In genomic region chr2:84939426-84940087, GRCh38 we compare ENCODE assay signal across 9 cellular contexts. TPM values are rescaled to one million over a fixed set of nuclear protein-coding genes. Genes with fewer than 3 reads are reported as not detected.
DNase-seq lines count a peak whose midpoint lies in the region; ATAC-seq and TF ChIP-seq lines count a peak whose summit lies in the region.
"Had no signal": no experiment of that assay in that cellular context is flagged by ENCODE, and none has a peak within 500 bp of the region (broad histone marks: within the 10 kb centered on the region; RNA-seq: fewer than 3 reads in every experiment).

No MANE protein-coding gene starts in this region.

- peak overlapping the region in 2 of 4 donors; percentile 7 to 10 for H3K4me3 ChIP-seq in Peyer's patch
- H3K4me3 ChIP-seq in A673 (ENCODE audit: low read depth, low read length, poor library complexity, severe bottlenecking) = no peak overlapping the region
- H3K4me3 ChIP-seq: SJSA1 had no signal

- H3K36me3 Mint-ChIP-seq in activated naive CD4-positive, alpha-beta T cell treated with anti-CD3 and anti-CD28 coated beads, Interleukin-2, amount 50 U/mL, for 72 hours = peaks cover 10 to 57% of the 10 kb centered on the region in 2 donors

- TF ChIP-seq CTCF in Peyer's patch (IDR thresholded peaks at IDR 0.05) (no peak), A673 (conservative IDR thresholded peaks at IDR 0.05; ENCODE audit: low read depth, low read length) (no peak)

- intact Hi-C loops in A673 (cut with micrococcal nuclease; ENCODE audit: unreplicated experiment) = no loop called here

- POLR2A ChIA-PET in A673 (lab: Charles Lee; ENCODE audit: low non-redundant PET) = no interaction called here

- no peak for TF ChIP-seq POLR2A in Peyer's patch (IDR thresholded peaks at IDR 0.05)

- peak; percentile 53 to 86 (median 79) for DNase-seq in Peyer's patch
- peak; percentile 71 to 80 for DNase-seq in activated naive CD4-positive, alpha-beta T cell treated with anti-CD3 and anti-CD28 coated beads, Interleukin-2, amount 50 U/mL, for 72 hours (ENCODE audit: low spot score in 2 of 2)
- peak; percentile 65 for DNase-seq in stimulated activated CD4-positive, alpha-beta T cell treated with anti-CD3 and anti-CD28 coated beads, Interleukin-2, amount 100 ng/mL, for 4 hours (ENCODE audit: low read depth)
- no peak for DNase-seq in NCI-H1092 treated with DMSO at 0.1 percent for 48 hours (lab: John Stamatoyannopoulos, UW)
- DNase-seq in NCI-H2107 (lab: John Stamatoyannopoulos, UW) = no peak
- DNase-seq in A673 (ENCODE audit: low spot score) = no peak

- H3K27ac ChIP-seq in Peyer's patch = peak overlapping the region; percentile 54 to 73 (median 69)
- H3K27ac ChIP-seq in A673 (ENCODE audit: low read depth, low read length, poor library complexity, severe bottlenecking) = no peak overlapping the region

- H3K9me3 Mint-ChIP-seq in activated naive CD4-positive, alpha-beta T cell treated with anti-CD3 and anti-CD28 coated beads, Interleukin-2, amount 50 U/mL, for 72 hours = peaks cover 0 to 3% of the 10 kb centered on the region in 2 donors

- H3K4me1 ChIP-seq in Peyer's patch = peaks cover 0 to 12% (median 4%) of the 10 kb centered on the region in 4 donors
- H3K4me1 ChIP-seq in A673 (ENCODE audit: insufficient read depth, low read length, poor library complexity, severe bottlenecking) = no peaks in the 10 kb centered on the region

- H3K27me3 ChIP-seq in Peyer's patch (no peaks in the 10 kb centered on the region), A673 (replicated peaks; ENCODE audit: insufficient read depth, low read depth, low read length, poor library complexity) (no peaks in the 10 kb centered on the region)
- H3K27me3 ChIP-seq: SJSA1 had no signal

- ATAC-seq in GM18508 (IDR thresholded peaks at IDR 0.05; ENCODE audit: insufficient read depth, unreplicated experiment) = peak; percentile 67
- peak; percentile 73 for ATAC-seq in HG02852 (IDR thresholded peaks at IDR 0.05; ENCODE audit: unreplicated experiment)
- ATAC-seq in activated naive CD4-positive, alpha-beta T cell treated with anti-CD3 and anti-CD28 coated beads, Interleukin-2, amount 50 U/mL, for 72 hours = peak; percentile 65 to 71

- H3K9me3 ChIP-seq in Peyer's patch (no peaks in the 10 kb centered on the region), A673 (ENCODE audit: low read depth, low read length, poor library complexity, severe bottlenecking) (no peaks in the 10 kb centered on the region)
- H3K9me3 ChIP-seq: SJSA1 had no signal

- no TSS peak for BruUV-seq in A673 (replicated peaks; lab: Mats Ljungman, UMichigan)

- H3K36me3 ChIP-seq in Peyer's patch (no peaks in the 10 kb centered on the region), A673 (ENCODE audit: insufficient read depth, low read length, poor library complexity, severe bottlenecking) (no peaks in the 10 kb centered on the region)
- H3K36me3 ChIP-seq: SJSA1 had no signal

- CTCF ChIA-PET in A673 (lab: Charles Lee) = no interaction called here

- H3K27ac Mint-ChIP-seq in activated naive CD4-positive, alpha-beta T cell treated with anti-CD3 and anti-CD28 coated beads, Interleukin-2, amount 50 U/mL, for 72 hours = peak overlapping the region; percentile 94 to 99

RNA-seq across cellular contexts. Expression of gene KCMF1, which starts 31.4 kb away (rescaled TPM):
- total RNA-seq in Peyer's patch (10 to 100 TPM; 28.1 to 66.5 (median 44.3) TPM), A673 (2021) (108 and 110 TPM in 2 replicates)
- total RNA-seq in activated naive CD4-positive, alpha-beta T cell treated with anti-CD3 and anti-CD28 coated beads, Interleukin-2, amount 50 U/mL, for 72 hours = 100 to 1,000 TPM; 108 to 124 TPM

RNA-seq across cellular contexts. Expression of gene TMSB10, which starts 34.1 kb away (rescaled TPM):
- total RNA-seq in Peyer's patch = 1,000 to 10,000 TPM; 3,771 to 5,073 (median 4,495) TPM
- total RNA-seq in activated naive CD4-positive, alpha-beta T cell treated with anti-CD3 and anti-CD28 coated beads, Interleukin-2, amount 50 U/mL, for 72 hours = 1,000 to 10,000 TPM; 1,249 to 2,802 TPM
- 2,146 and 2,488 TPM in 2 replicates for total RNA-seq in A673 (2021)

RNA-seq across cellular contexts. Expression of gene TRABD2A, which starts 58.7 kb away (rescaled TPM):
- 10 to 100 TPM; 32.2 to 85.4 (median 55.0) TPM for total RNA-seq in Peyer's patch
- 10 to 100 TPM; 53.6 to 59.9 TPM for total RNA-seq in activated naive CD4-positive, alpha-beta T cell treated with anti-CD3 and anti-CD28 coated beads, Interleukin-2, amount 50 U/mL, for 72 hours
- total RNA-seq in A673 (2021) = 0.46 and 0.67 TPM in 2 replicates

Comparison
In these comparisons a context has a peak if more than half of its experiments do, and no peak if none do; other contexts are left out.
1. DNase-seq: peak in Peyer's patch (3 of 3), activated naive CD4-positive, alpha-beta T cell treated with anti-CD3 and anti-CD28 coated beads, Interleukin-2, amount 50 U/mL, for 72 hours (2 of 2) and stimulated activated CD4-positive, alpha-beta T cell treated with anti-CD3 and anti-CD28 coated beads, Interleukin-2, amount 100 ng/mL, for 4 hours (single experiment); none in NCI-H1092 treated with DMSO at 0.1 percent for 48 hours (single experiment), NCI-H2107 (single experiment) and A673 (single experiment).
2. RNA of gene TRABD2A, which starts 58.7 kb away (total RNA-seq): 53.6 to 59.9 TPM in activated naive CD4-positive, alpha-beta T cell treated with anti-CD3 and anti-CD28 coated beads, Interleukin-2, amount 50 U/mL, for 72 hours and 32.2 to 85.4 TPM in Peyer's patch; 0.46 to 0.67 TPM in A673; every median in the first group is over 10 times any median in the second.
3. Peak in every context shown above with its lines, with median percentiles within 50 percentile points of each other: ATAC-seq.